14 cellular contexts compared by ENCODE assay signal in the genomic region with DNA sequence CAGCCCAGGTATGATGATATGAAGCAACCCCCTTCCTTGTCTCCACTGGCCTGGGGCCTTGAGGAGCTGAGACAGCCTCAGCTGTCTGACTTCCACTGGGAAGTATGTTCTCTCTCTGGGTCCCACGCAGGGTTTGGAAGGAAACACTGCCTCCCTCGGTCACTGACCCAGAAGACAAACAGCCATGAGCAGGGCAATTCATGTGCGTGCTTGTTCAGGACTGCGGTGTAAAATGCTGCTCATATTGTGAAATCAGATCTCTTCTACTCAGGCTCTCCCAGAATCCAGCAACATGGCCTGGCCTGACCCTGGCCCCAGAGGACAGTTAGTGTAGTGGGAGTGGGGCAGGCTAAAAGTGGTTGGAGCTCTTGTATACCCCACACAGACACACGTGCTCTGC. TPM values are rescaled to one million over a fixed set of nuclear protein-coding genes. Genes with fewer than 3 reads are reported as not detected.
A peak's percentile ranks its signal among the peaks of the same experiment; 100 is the strongest.
DNase-seq lines count a peak whose midpoint lies in the region; TF ChIP-seq lines count a peak whose summit lies in the region.
"Had no signal": no experiment of that assay in that cellular context is flagged by ENCODE, and none has a peak within 500 bp of the region (broad histone marks: within the 10 kb centered on the region; RNA-seq: fewer than 3 reads in every experiment).

No MANE protein-coding gene starts in this region.

- peaks cover 41% of the 10 kb centered on the region for H3K4me1 Mint-ChIP-seq in nephron
- H3K4me1 Mint-ChIP-seq in T-helper 2 cell treated with Interferon-gamma antibody and Interleukin-4, amounts not matched to agents 5 μg/mL and 100 μg/mL, for 36 hours (ENCODE audit: low read depth) = peaks cover 26% of the 10 kb centered on the region
- H3K4me1 Mint-ChIP-seq: activated CD4-positive, alpha-beta T cell treated with anti-CD3 and anti-CD28 coated beads for 36 hours; B cell had no signal

- no peaks in the 10 kb centered on the region for H3K9me3 Mint-ChIP-seq in nephron
- peaks cover 4% of the 10 kb centered on the region for H3K9me3 Mint-ChIP-seq in T-helper 2 cell treated with Interferon-gamma antibody and Interleukin-4, amounts not matched to agents 5 μg/mL and 100 μg/mL, for 36 hours
- H3K9me3 Mint-ChIP-seq: stimulated activated naive B cell treated with anti-CD40 and anti-IgM and Interleukin-4, amounts not matched to agents 10 μg/mL and 1 μg/mL and 100 μg/mL, for 72 hours had no signal

- H3K27ac Mint-ChIP-seq in nephron = peak overlapping the region; percentile 58 to 90 (median 86)
- H3K27ac Mint-ChIP-seq in T-helper 2 cell treated with Interferon-gamma antibody and Interleukin-4, amounts not matched to agents 5 μg/mL and 100 μg/mL, for 36 hours = no peak overlapping the region
- H3K27ac Mint-ChIP-seq: activated CD4-positive, alpha-beta T cell treated with anti-CD3 and anti-CD28 coated beads for 36 hours; B cell; stimulated activated naive B cell treated with anti-CD40 and anti-IgM and Interleukin-4, amounts not matched to agents 10 μg/mL and 1 μg/mL and 100 μg/mL, for 72 hours had no signal

- H3K27me3 Mint-ChIP-seq in nephron (ENCODE audit: low read depth) = no peaks in the 10 kb centered on the region
- peaks cover 2% of the 10 kb centered on the region for H3K27me3 Mint-ChIP-seq in T-helper 2 cell treated with Interferon-gamma antibody and Interleukin-4, amounts not matched to agents 5 μg/mL and 100 μg/mL, for 36 hours (ENCODE audit: low read depth)
- H3K27me3 Mint-ChIP-seq: activated CD4-positive, alpha-beta T cell treated with anti-CD3 and anti-CD28 coated beads for 36 hours; B cell had no signal

- DNase-seq in AG08396 (ENCODE audit: low spot score) (peak; percentile 18), RPMI7951 (ENCODE audit: low read depth) (peak; percentile 5), fibroblast of peridontal ligament (ENCODE audit: extremely low read depth) (peak; percentile 92), NCI-H345 treated with DMSO at 0.1 percent for 48 hours (lab: John Stamatoyannopoulos, UW; ENCODE audit: unreplicated experiment) (no peak), GM20000 (ENCODE audit: low spot score) (no peak), DMS 273 treated with DMSO at 0.1 percent for 48 hours (lab: John Stamatoyannopoulos, UW) (no peak)
- DNase-seq in T-helper 2 cell treated with Interferon-gamma antibody and Interleukin-4, amounts not matched to agents 5 μg/mL and 100 μg/mL, for 36 hours (ENCODE audit: low spot score) = no peak
- DNase-seq: activated CD4-positive, alpha-beta T cell treated with anti-CD3 and anti-CD28 coated beads for 36 hours; activated effector memory CD4-positive, alpha-beta T cell treated with Interleukin-2 at 50 U/mL for 16 hours; NCI-H446; stimulated activated naive B cell treated with anti-CD40 and anti-IgM and Interleukin-4, amounts not matched to agents 10 μg/mL and 1 μg/mL and 100 μg/mL, for 72 hours had no signal

- H3K36me3 Mint-ChIP-seq in nephron (ENCODE audit: low read depth) = peaks cover 7% of the 10 kb centered on the region
- peaks cover 4% of the 10 kb centered on the region for H3K36me3 Mint-ChIP-seq in T-helper 2 cell treated with Interferon-gamma antibody and Interleukin-4, amounts not matched to agents 5 μg/mL and 100 μg/mL, for 36 hours (ENCODE audit: low read depth)
- H3K36me3 Mint-ChIP-seq: stimulated activated naive B cell treated with anti-CD40 and anti-IgM and Interleukin-4, amounts not matched to agents 10 μg/mL and 1 μg/mL and 100 μg/mL, for 72 hours had no signal

- no peak overlapping the region for H3K4me3 Mint-ChIP-seq in nephron
- H3K4me3 Mint-ChIP-seq in T-helper 2 cell treated with Interferon-gamma antibody and Interleukin-4, amounts not matched to agents 5 μg/mL and 100 μg/mL, for 36 hours = no peak overlapping the region
- H3K4me3 Mint-ChIP-seq: activated CD4-positive, alpha-beta T cell treated with anti-CD3 and anti-CD28 coated beads for 36 hours; B cell; stimulated activated naive B cell treated with anti-CD40 and anti-IgM and Interleukin-4, amounts not matched to agents 10 μg/mL and 1 μg/mL and 100 μg/mL, for 72 hours had no signal

- TF ChIP-seq CTCF in nephron (IDR thresholded peaks at IDR 0.05; ENCODE audit: unreplicated experiment in 3 of 3) = no peak
- TF ChIP-seq CTCF in GM20000 (IDR thresholded peaks at IDR 0.05; ENCODE audit: extremely low read depth, missing control alignments) = no peak

RNA-seq across cellular contexts. Expression of a gene that starts 2.8 kb away (rescaled TPM):
- not detected in 2 replicates for total RNA-seq in RPMI7951 (2014; rRNA removed; shearing (Covaris generic))
- total RNA-seq: B cell, SK-MEL-5 had no signal

RNA-seq across cellular contexts. Expression of a gene that starts 30.5 kb away (rescaled TPM):
- 8.8 and 15.1 TPM in 2 replicates for total RNA-seq in RPMI7951 (2014; rRNA removed; shearing (Covaris generic))

RNA-seq across cellular contexts. Expression of a gene that starts 33.9 kb away (rescaled TPM):
- total RNA-seq in RPMI7951 (2014; rRNA removed; shearing (Covaris generic)) = not detected in 2 replicates
- total RNA-seq: B cell, SK-MEL-5 had no signal

RNA-seq across cellular contexts. Expression of a gene that starts 43.9 kb away (rescaled TPM):
- total RNA-seq in RPMI7951 (2014; rRNA removed; shearing (Covaris generic)) = not detected in 2 replicates
- total RNA-seq: SK-MEL-5 had no signal

RNA-seq across cellular contexts. Expression of a gene that starts 55.4 kb away (rescaled TPM):
- total RNA-seq in RPMI7951 (2014; rRNA removed; shearing (Covaris generic)) = 96.1 and 111 TPM in 2 replicates

Comparison
In these comparisons a context has a peak if more than half of its experiments do, and no peak if none do; other contexts are left out.
1. DNase-seq: peak in AG08396 (single experiment), RPMI7951 (single experiment) and fibroblast of peridontal ligament (single experiment); none in T-helper 2 cell treated with Interferon-gamma antibody and Interleukin-4, amounts not matched to agents 5 μg/mL and 100 μg/mL, for 36 hours (single experiment), NCI-H345 treated with DMSO at 0.1 percent for 48 hours (single experiment), GM20000 (single experiment) and DMS 273 treated with DMSO at 0.1 percent for 48 hours (single experiment).